In the genomic region with DNA sequence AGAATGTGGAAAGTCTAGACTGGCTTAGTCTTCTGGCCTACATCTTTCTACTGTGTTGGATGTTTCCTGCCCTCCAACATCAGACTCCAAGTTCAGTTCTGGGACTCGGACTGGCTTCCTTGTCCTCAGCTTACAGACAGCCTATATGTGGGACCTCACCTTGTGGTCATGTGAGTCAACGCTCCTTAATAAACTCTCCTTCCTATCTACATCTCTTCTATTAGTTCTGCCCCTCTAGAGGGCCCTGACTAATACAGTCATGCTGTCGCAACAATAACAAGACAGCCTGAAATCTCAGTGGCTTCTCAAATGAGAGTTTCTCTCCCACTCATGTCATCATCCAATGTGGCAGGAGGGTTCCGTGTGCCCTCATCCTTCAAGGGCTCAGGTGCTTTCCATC, we compare ENCODE assay signal across 20 cellular contexts.
"Had no signal": no experiment of that assay in that cellular context is flagged by ENCODE, and none has a peak within 500 bp of the region (broad histone marks: within the 10 kb centered on the region; RNA-seq: fewer than 3 reads in every experiment).

No MANE protein-coding gene starts in this region.

- H3K9me3 Mint-ChIP-seq: T-helper 1 cell treated with Interleukin-12 subunit alpha and Interleukin-12 subunit beta and Interleukin-4 antibody, amounts not matched to agents 30 μg/mL and 1 μg/mL, for 36 hours had no signal

- DNase-seq: activated CD4-positive, alpha-beta T cell treated with anti-CD3 and anti-CD28 coated beads for 36 hours; activated CD8-positive, alpha-beta memory T cell treated with anti-CD3 and anti-CD28 coated beads, Interleukin-2, amount 50 U/mL, for 4 hours; activated CD8-positive, alpha-beta T cell treated with anti-CD3 and anti-CD28 coated beads for 36 hours; activated effector memory CD4-positive, alpha-beta T cell treated with anti-CD3 and anti-CD28 coated beads, Interleukin-2, amount 50 U/mL, for 16 hours; activated T-cell treated with anti-CD3 and anti-CD28 coated beads, Interleukin-2, amount 50 U/mL, for 48 hours; amygdala; cerebellar nuclear complex; effector memory CD8-positive, alpha-beta T cell; mucosa of descending colon; pancreas; retina; thyroid gland; uterus had no signal

- ATAC-seq: activated CD4-positive, alpha-beta T cell treated with anti-CD3 and anti-CD28 coated beads for 36 hours; activated CD8-positive, alpha-beta T cell treated with anti-CD3 and anti-CD28 coated beads for 36 hours; effector memory CD8-positive, alpha-beta T cell; gastroesophageal sphincter; left lobe of liver; mucosa of descending colon; naive thymus-derived CD8-positive, alpha-beta T cell; pancreas; stimulated activated memory B cell treated with anti-CD40 and anti-IgM and Interleukin-4, amounts not matched to agents 10 μg/mL and 1 μg/mL and 100 μg/mL, for 72 hours had no signal

- H3K27me3 Mint-ChIP-seq: activated CD4-positive, alpha-beta T cell treated with anti-CD3 and anti-CD28 coated beads for 36 hours; activated CD8-positive, alpha-beta T cell treated with anti-CD3 and anti-CD28 coated beads for 36 hours; activated naive CD8-positive, alpha-beta T cell; dendritic cell treated with granulocyte-macrophage colony-stimulating factor and Interleukin-4, amounts not matched to agents 40 ng/mL and 50 ng/mL, for 4 days; effector memory CD8-positive, alpha-beta T cell; stimulated activated memory B cell treated with anti-CD40 and anti-IgM and Interleukin-4, amounts not matched to agents 10 μg/mL and 1 μg/mL and 100 μg/mL, for 72 hours had no signal

- H3K27ac Mint-ChIP-seq: activated CD4-positive, alpha-beta T cell treated with anti-CD3 and anti-CD28 coated beads for 36 hours; activated CD8-positive, alpha-beta T cell treated with anti-CD3 and anti-CD28 coated beads for 36 hours; activated naive CD8-positive, alpha-beta T cell; dendritic cell treated with granulocyte-macrophage colony-stimulating factor and Interleukin-4, amounts not matched to agents 40 ng/mL and 50 ng/mL, for 4 days; effector memory CD8-positive, alpha-beta T cell; naive thymus-derived CD8-positive, alpha-beta T cell; stimulated activated memory B cell treated with anti-CD40 and anti-IgM and Interleukin-4, amounts not matched to agents 10 μg/mL and 1 μg/mL and 100 μg/mL, for 72 hours; T-helper 1 cell treated with Interleukin-12 subunit alpha and Interleukin-12 subunit beta and Interleukin-4 antibody, amounts not matched to agents 30 μg/mL and 1 μg/mL, for 36 hours had no signal

- H3K4me3 Mint-ChIP-seq: activated CD4-positive, alpha-beta T cell treated with anti-CD3 and anti-CD28 coated beads for 36 hours; activated CD8-positive, alpha-beta T cell treated with anti-CD3 and anti-CD28 coated beads for 36 hours; activated naive CD8-positive, alpha-beta T cell; dendritic cell treated with granulocyte-macrophage colony-stimulating factor and Interleukin-4, amounts not matched to agents 40 ng/mL and 50 ng/mL, for 4 days; effector memory CD8-positive, alpha-beta T cell; naive thymus-derived CD8-positive, alpha-beta T cell; stimulated activated memory B cell treated with anti-CD40 and anti-IgM and Interleukin-4, amounts not matched to agents 10 μg/mL and 1 μg/mL and 100 μg/mL, for 72 hours; T-helper 1 cell treated with Interleukin-12 subunit alpha and Interleukin-12 subunit beta and Interleukin-4 antibody, amounts not matched to agents 30 μg/mL and 1 μg/mL, for 36 hours had no signal

- H3K36me3 Mint-ChIP-seq: activated naive CD8-positive, alpha-beta T cell; naive thymus-derived CD8-positive, alpha-beta T cell; stimulated activated memory B cell treated with anti-CD40 and anti-IgM and Interleukin-4, amounts not matched to agents 10 μg/mL and 1 μg/mL and 100 μg/mL, for 72 hours had no signal

- H3K4me1 Mint-ChIP-seq: activated CD4-positive, alpha-beta T cell treated with anti-CD3 and anti-CD28 coated beads for 36 hours; naive thymus-derived CD8-positive, alpha-beta T cell; stimulated activated memory B cell treated with anti-CD40 and anti-IgM and Interleukin-4, amounts not matched to agents 10 μg/mL and 1 μg/mL and 100 μg/mL, for 72 hours had no signal

- H3K4me3 ChIP-seq: gastroesophageal sphincter, mucosa of descending colon, pancreas, thyroid gland, uterus had no signal
